8 cellular contexts compared by ENCODE assay signal in genomic region chr7:135510603-135511183, GRCh38. TPM values are rescaled to one million over a fixed set of nuclear protein-coding genes. Genes with fewer than 3 reads are reported as not detected.
DNase-seq lines count a peak whose midpoint lies in the region; ATAC-seq, FAIRE-seq and TF ChIP-seq lines count a peak whose summit lies in the region.

No MANE protein-coding gene starts in this region.

- H3K9ac ChIP-seq in HUES6 (ENCODE audit: low read length), result peak overlapping the region; percentile 54

- H3K36me3 ChIP-seq in Caco-2 (ENCODE audit: control insufficient read depth, insufficient read depth, low read length) (no peaks in the 10 kb centered on the region), HUES6 (ENCODE audit: control insufficient read depth, insufficient read depth, low read length) (no peaks in the 10 kb centered on the region), thyroid gland (no peaks in the 10 kb centered on the region)

- H3K27me3 ChIP-seq in Caco-2 (replicated peaks; ENCODE audit: control insufficient read depth, insufficient read depth, low read length) (no peaks in the 10 kb centered on the region), HUES6 (ENCODE audit: control insufficient read depth, insufficient read depth, low read length) (no peaks in the 10 kb centered on the region), thyroid gland (no peaks in the 10 kb centered on the region)

- H3K9me3 ChIP-seq in Caco-2 (no peaks in the 10 kb centered on the region), HUES6 (ENCODE audit: control insufficient read depth, insufficient read depth, low read depth, low read length) (no peaks in the 10 kb centered on the region), thyroid gland (no peaks in the 10 kb centered on the region)

- H3K4me3 Mint-ChIP-seq in Caco-2 (ENCODE audit: unreplicated experiment), result no peak overlapping the region
- no peak overlapping the region for H3K4me3 Mint-ChIP-seq in activated naive CD8-positive, alpha-beta T cell treated with anti-CD3 and anti-CD28 coated beads, Interleukin-2, amount 50 U/mL, for 24 hours

- no peaks in the 10 kb centered on the region for H3K27me3 Mint-ChIP-seq in Caco-2 (ENCODE audit: insufficient read depth, unreplicated experiment)
- H3K27me3 Mint-ChIP-seq in activated naive CD8-positive, alpha-beta T cell treated with anti-CD3 and anti-CD28 coated beads, Interleukin-2, amount 50 U/mL, for 24 hours, result peaks cover 2% of the 10 kb centered on the region

- no peak for TF ChIP-seq CTCF in Caco-2 (IDR thresholded peaks at IDR 0.05; ENCODE audit: insufficient read depth in 1 of 2, low read depth in 1 of 2, low read length in 1 of 2, severe bottlenecking in 1 of 2, unreplicated experiment in 1 of 2)
- TF ChIP-seq CTCF in thyroid gland (IDR thresholded peaks at IDR 0.05), result no peak

- H3K27ac ChIP-seq in HUES6 (ENCODE audit: low read depth, low read length) (no peak overlapping the region), thyroid gland (no peak overlapping the region)

- H3K4me1 ChIP-seq in Caco-2, result peaks cover 8% of the 10 kb centered on the region
- H3K4me1 ChIP-seq in HUES6 (ENCODE audit: control insufficient read depth, insufficient read depth, low read length), result peaks cover 8% of the 10 kb centered on the region
- peaks cover 20% of the 10 kb centered on the region in 2 donors for H3K4me1 ChIP-seq in thyroid gland

- TF ChIP-seq POLR2A in thyroid gland (IDR thresholded peaks at IDR 0.05) (no peak), GM12891 (IDR thresholded peaks at IDR 0.05; ENCODE audit: low read depth, low read length) (no peak)

- CTCF ChIA-PET in Caco-2 (lab: Charles Lee), result interaction anchor here (0.6 kb wide), 1 partner anchor 90 kb away, joined by 4 read pairs; no protein-coding TSS in a partner anchor

- 2 to 8% methylated on average over 16 of the region's 16 CpGs for WGBS in thyroid gland, 2 donors

- H3K4me1 Mint-ChIP-seq in Caco-2 (ENCODE audit: low read depth, unreplicated experiment), result no peaks in the 10 kb centered on the region
- H3K4me1 Mint-ChIP-seq in activated naive CD8-positive, alpha-beta T cell treated with anti-CD3 and anti-CD28 coated beads, Interleukin-2, amount 50 U/mL, for 24 hours, result peaks cover 20% of the 10 kb centered on the region

- intact Hi-C loops in Caco-2 (cut with micrococcal nuclease; ENCODE audit: unreplicated experiment) (loop anchor here (2.0 to 5.0 kb wide), 3 partner anchors 87 to 236 kb away; partner anchors contain the start of gene STMP1), thyroid gland (cut with DNase I) (loop anchor here (5.0 kb wide), 1 partner anchor 42 kb away; no protein-coding TSS in a partner anchor)

- TSS peak; percentile 38 for BruUV-seq in Caco-2 (replicated peaks; lab: Mats Ljungman, UMichigan)

- FAIRE-seq in GM12891 (lab: Jason Lieb, UNC), result no peak

- peak overlapping the region; percentile 82 for H3K4me3 ChIP-seq in Caco-2 (ENCODE audit: low read depth, low read length)
- peak overlapping the region; percentile 87 for H3K4me3 ChIP-seq in HUES6 (ENCODE audit: low read depth, low read length)
- H3K4me3 ChIP-seq in thyroid gland (replicated peaks in 1 of 3), result peak overlapping the region; percentile 68 to 83 (median 80)

- H3K27ac Mint-ChIP-seq in Caco-2 (ENCODE audit: unreplicated experiment), result no peak overlapping the region
- H3K27ac Mint-ChIP-seq in activated naive CD8-positive, alpha-beta T cell treated with anti-CD3 and anti-CD28 coated beads, Interleukin-2, amount 50 U/mL, for 24 hours, result no peak overlapping the region

- DNase-seq in Caco-2 (peak in 1 of 2 experiments; percentile 11), iris pigment epithelial cell (ENCODE audit: low read depth) (peak; percentile 29), thyroid gland (no peak), GM12891 (ENCODE audit: insufficient read length, low spot score) (no peak)
- DNase-seq in activated naive CD8-positive, alpha-beta T cell treated with anti-CD3 and anti-CD28 coated beads, Interleukin-2, amount 50 U/mL, for 24 hours, result peak; percentile 10
- DNase-seq in activated T-cell treated with anti-CD3 and anti-CD28 coated beads, Interleukin-2, amount 50 U/mL, for 1 hour, result no peak

- H3K9me3 Mint-ChIP-seq in Caco-2 (ENCODE audit: unreplicated experiment), result no peaks in the 10 kb centered on the region
- no peaks in the 10 kb centered on the region for H3K9me3 Mint-ChIP-seq in activated naive CD8-positive, alpha-beta T cell treated with anti-CD3 and anti-CD28 coated beads, Interleukin-2, amount 50 U/mL, for 24 hours

- no peaks in the 10 kb centered on the region for H3K36me3 Mint-ChIP-seq in Caco-2 (ENCODE audit: insufficient read depth, unreplicated experiment)
- H3K36me3 Mint-ChIP-seq in activated naive CD8-positive, alpha-beta T cell treated with anti-CD3 and anti-CD28 coated beads, Interleukin-2, amount 50 U/mL, for 24 hours (ENCODE audit: low read depth), result peaks cover 4% of the 10 kb centered on the region

- POLR2A ChIA-PET in Caco-2 (lab: Charles Lee), result no interaction called here

- ATAC-seq in activated naive CD8-positive, alpha-beta T cell treated with anti-CD3 and anti-CD28 coated beads, Interleukin-2, amount 50 U/mL, for 24 hours, result no peak
- ATAC-seq in HG02759 (IDR thresholded peaks at IDR 0.05; ENCODE audit: unreplicated experiment), result no peak

TF ChIP-seq in GM12891, 5 proteins besides CTCF, POLR2A, EP300 and RAD21:
- TF ChIP-seq POLR2AphosphoS5 (IDR thresholded peaks at IDR 0.05; ENCODE audit: low read depth, low read length) (no peak), POU2F2 (IDR thresholded peaks at IDR 0.05; ENCODE audit: low read depth, low read length) (no peak), SPI1 (IDR thresholded peaks at IDR 0.05; ENCODE audit: low read depth, low read length) (no peak), TAF1 (IDR thresholded peaks at IDR 0.05; ENCODE audit: low read depth, low read length) (no peak), PAX5 (IDR thresholded peaks at IDR 0.05; ENCODE audit: insufficient read depth, low read length, severe bottlenecking) (no peak)

RNA-seq across cellular contexts. Expression of gene CNOT4, which starts 0.8 kb away (rescaled TPM):
- total RNA-seq in Caco-2 (2022) (22.0 and 22.6 TPM in 2 replicates), thyroid gland (10 to 100 TPM; 25.6 to 36.8 (median 29.3) TPM)
- polyA plus RNA-seq in GM12891 (2012; ENCODE audit: low read depth, missing spikeins), result 6.7 TPM

RNA-seq across cellular contexts. Expression of gene NUP205, which starts 47.0 kb away (rescaled TPM):
- total RNA-seq in Caco-2 (2022), result 114 and 115 TPM in 2 replicates
- 10 to 100 TPM; 33.1 to 37.1 (median 34.0) TPM for total RNA-seq in thyroid gland
- polyA plus RNA-seq in GM12891 (2012; ENCODE audit: low read depth, missing spikeins), result 42.5 TPM

Comparison
In these comparisons a context has a peak if more than half of its experiments do, and no peak if none do; other contexts are left out.
1. DNase-seq: peak in activated naive CD8-positive, alpha-beta T cell treated with anti-CD3 and anti-CD28 coated beads, Interleukin-2, amount 50 U/mL, for 24 hours (single experiment) and iris pigment epithelial cell (single experiment); none in thyroid gland (0 of 2), GM12891 (single experiment) and activated T-cell treated with anti-CD3 and anti-CD28 coated beads, Interleukin-2, amount 50 U/mL, for 1 hour (single experiment).
2. Peak in every context shown above with its lines, with median percentiles within 50 percentile points of each other: H3K4me3 ChIP-seq.